ENCODE assay signal across 24 cellular contexts in the genomic region with DNA sequence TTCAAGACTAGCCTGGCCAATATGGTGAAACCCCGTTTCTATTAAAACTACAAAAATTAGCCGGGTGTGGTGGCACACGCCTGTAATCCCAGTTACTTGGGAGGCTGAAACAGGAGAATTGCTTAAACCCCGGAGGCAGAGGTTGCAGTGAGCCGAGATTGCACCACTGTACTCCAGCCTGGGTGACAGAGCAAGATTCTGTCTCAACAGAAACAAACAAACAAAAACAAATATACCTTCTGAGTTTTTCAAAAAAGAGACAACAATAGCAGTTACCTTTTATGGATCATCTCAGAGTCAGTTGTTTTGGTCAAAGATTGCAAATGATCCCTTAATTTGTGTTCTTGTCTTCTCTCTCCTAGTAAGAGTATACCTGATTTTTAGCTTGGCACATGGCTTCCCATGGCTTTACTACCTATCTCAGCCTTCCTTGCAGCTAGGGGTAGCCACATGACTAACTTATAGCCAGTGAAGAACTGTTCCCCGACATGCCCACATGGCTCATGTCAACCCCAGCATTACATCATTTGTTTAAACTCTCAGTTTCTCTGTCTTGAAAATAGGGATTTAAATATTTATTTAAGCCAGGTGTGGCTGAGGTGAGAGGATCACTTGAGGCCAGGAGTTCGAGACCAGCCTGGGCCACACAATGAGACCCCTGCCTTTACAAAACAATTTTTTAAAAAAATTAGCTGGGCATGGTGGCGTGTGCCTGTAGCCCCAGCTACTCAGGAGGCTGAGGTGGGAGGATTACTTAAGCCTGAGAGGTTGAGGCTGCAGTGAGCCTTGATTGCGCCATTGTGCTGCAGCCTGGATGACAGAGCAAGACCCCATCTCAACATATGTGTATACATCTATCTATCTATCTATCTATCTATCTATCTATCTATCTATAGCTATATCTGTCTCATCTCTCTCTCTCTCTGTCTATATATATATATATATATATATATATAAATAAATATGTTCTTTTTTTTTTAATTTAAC. TPM values are rescaled to one million over a fixed set of nuclear protein-coding genes. Genes with fewer than 3 reads are reported as not detected.
DNase-seq lines count a peak whose midpoint lies in the region; ATAC-seq, FAIRE-seq and TF ChIP-seq lines count a peak whose summit lies in the region.
"Had no signal": no experiment of that assay in that cellular context is flagged by ENCODE, and none has a peak within 500 bp of the region (broad histone marks: within the 10 kb centered on the region; RNA-seq: fewer than 3 reads in every experiment).

No MANE protein-coding gene starts in this region.

- no peak for ATAC-seq in K562
- no peak for ATAC-seq in stimulated activated memory B cell treated with anti-CD40 and anti-IgM and Interleukin-4, amounts not matched to agents 10 μg/mL and 1 μg/mL and 100 μg/mL, for 72 hours
- ATAC-seq: T-helper 17 cell had no signal

- intact Hi-C loops in K562 (cut with micrococcal nuclease) (no loop called here), vagina (cut with DNase I) (no loop called here)

- TF ChIP-seq CTCF in NB4 (IDR thresholded peaks at IDR 0.05; ENCODE audit: low read depth, low read length): no peak
- TF ChIP-seq CTCF in K562 (IDR thresholded peaks at IDR 0.05 in 2 of 3, conservative IDR thresholded peaks at IDR 0.05 in 1 of 3; ENCODE audit: insufficient read depth in 2 of 3, low read depth in 1 of 3, low read length in 3 of 3): no peak
- no peak for TF ChIP-seq CTCF in vagina (IDR thresholded peaks at IDR 0.05)

- no peak for TF ChIP-seq POLR2A in NB4 (IDR thresholded peaks at IDR 0.05; ENCODE audit: extremely low read depth, insufficient read length)
- no peak for TF ChIP-seq POLR2A in K562 (conservative IDR thresholded peaks at IDR 0.05)
- TF ChIP-seq POLR2A in GM12892 (IDR thresholded peaks at IDR 0.05; ENCODE audit: low read depth, low read length): no peak
- TF ChIP-seq POLR2A in vagina (IDR thresholded peaks at IDR 0.05): no peak

- peak overlapping the region; percentile 91 for H3K27ac Mint-ChIP-seq in stimulated activated memory B cell treated with anti-CD40 and anti-IgM and Interleukin-4, amounts not matched to agents 10 μg/mL and 1 μg/mL and 100 μg/mL, for 72 hours
- H3K27ac Mint-ChIP-seq: GM23338, IgD-negative memory B cell, T-helper 17 cell had no signal

- H3K9me3 Mint-ChIP-seq in stimulated activated memory B cell treated with anti-CD40 and anti-IgM and Interleukin-4, amounts not matched to agents 10 μg/mL and 1 μg/mL and 100 μg/mL, for 72 hours: peaks cover 3% of the 10 kb centered on the region
- H3K9me3 Mint-ChIP-seq: GM23338, IgD-negative memory B cell had no signal

- H3K79me2 ChIP-seq in K562 (ENCODE audit: control insufficient read depth, insufficient read depth, low read length): no peaks in the 10 kb centered on the region

- POLR2A ChIA-PET in K562 (lab: Yijun Ruan, JAX): interaction anchor here (1.0 to 1.1 kb wide), 2 partner anchors 13 to 26 kb away, joined by 3 read pairs; no protein-coding TSS in a partner anchor

- H3K4me3 Mint-ChIP-seq in stimulated activated memory B cell treated with anti-CD40 and anti-IgM and Interleukin-4, amounts not matched to agents 10 μg/mL and 1 μg/mL and 100 μg/mL, for 72 hours: no peak overlapping the region
- H3K4me3 Mint-ChIP-seq: CD14-positive monocyte, GM23338, T-helper 17 cell had no signal

- peaks cover 59% of the 10 kb centered on the region for H3K4me1 Mint-ChIP-seq in stimulated activated memory B cell treated with anti-CD40 and anti-IgM and Interleukin-4, amounts not matched to agents 10 μg/mL and 1 μg/mL and 100 μg/mL, for 72 hours

- TF ChIP-seq EP300 in K562 (IDR thresholded peaks at IDR 0.05; ENCODE audit: low read length): no peak

- H3K4me1 ChIP-seq in K562 (replicated peaks in 1 of 2; ENCODE audit: control insufficient read depth in 2 of 2, insufficient read depth in 2 of 2, low read length in 2 of 2): peaks cover 32 to 52% of the 10 kb centered on the region in 2 experiments
- no peaks in the 10 kb centered on the region for H3K4me1 ChIP-seq in vagina
- H3K4me1 ChIP-seq: HAP-1 had no signal

- WGBS in K562 (ENCODE audit: insufficient coverage, low coverage, missing lambda C conversion rate): 82% methylated on average over 9 of the region's 9 CpGs

- DNase-seq in DMS53 (lab: John Stamatoyannopoulos, UW) (peak; percentile 32), DMS53 treated with DMSO at 0.1 percent for 48 hours (lab: John Stamatoyannopoulos, UW; ENCODE audit: unreplicated experiment) (no peak), NB4 (ENCODE audit: low read depth) (peak; percentile 58), K562 (ENCODE audit: extremely low read depth in 1 of 4, low spot score in 3 of 4) (no peak), GM12892 (ENCODE audit: insufficient read length) (no peak), vagina (ENCODE audit: extremely low spot score in 2 of 2) (no peak), NCI-H128 (lab: John Stamatoyannopoulos, UW; ENCODE audit: unreplicated experiment) (no peak)
- DNase-seq: DMS79, MG63, NCI-H2029, NCI-H2227 treated with DMSO at 0.1 percent for 48 hours, NCI-H510A treated with DMSO at 0.1 percent for 48 hours, NCI-H82, Right ventricle myocardium superior, SW 1271, T-helper 17 cell had no signal

- no peak for FAIRE-seq in K562 (lab: Jason Lieb, UNC)
- FAIRE-seq in GM12892 (lab: Jason Lieb, UNC): no peak
- FAIRE-seq: D721Med, HTR-8/SVneo had no signal

- H4K20me1 ChIP-seq in K562 (replicated peaks; ENCODE audit: control insufficient read depth, insufficient read depth, low read length): no peaks in the 10 kb centered on the region

- no peaks in the 10 kb centered on the region for H3K9me1 ChIP-seq in K562 (ENCODE audit: control insufficient read depth, insufficient read depth, low read length)

- no peak overlapping the region for H3K4me2 ChIP-seq in K562 (ENCODE audit: insufficient read depth, low read length)
- H3K4me2 ChIP-seq: GM23338 had no signal

- no TSS peak for BruUV-seq in K562 (replicated peaks; lab: Mats Ljungman, UMichigan)

- H3K27me3 Mint-ChIP-seq in stimulated activated memory B cell treated with anti-CD40 and anti-IgM and Interleukin-4, amounts not matched to agents 10 μg/mL and 1 μg/mL and 100 μg/mL, for 72 hours: no peaks in the 10 kb centered on the region
- H3K27me3 Mint-ChIP-seq: IgD-negative memory B cell had no signal

- H3K9me3 ChIP-seq in K562 (replicated peaks; ENCODE audit: control insufficient read depth, insufficient read depth, low read depth, low read length): no peaks in the 10 kb centered on the region
- H3K9me3 ChIP-seq in vagina: no peaks in the 10 kb centered on the region
- H3K9me3 ChIP-seq: HAP-1, MG63 had no signal

- H3K36me3 Mint-ChIP-seq in stimulated activated memory B cell treated with anti-CD40 and anti-IgM and Interleukin-4, amounts not matched to agents 10 μg/mL and 1 μg/mL and 100 μg/mL, for 72 hours: no peaks in the 10 kb centered on the region

- H3K27me3 ChIP-seq in K562 (ENCODE audit: control insufficient read depth in 2 of 2, insufficient read depth in 2 of 2, low read length in 2 of 2): no peaks in the 10 kb centered on the region
- H3K27me3 ChIP-seq in vagina: no peaks in the 10 kb centered on the region
- H3K27me3 ChIP-seq: MG63 had no signal

- no peak for TF ChIP-seq RAD21 in K562 (CRISPR knock-in tag; conservative IDR thresholded peaks at IDR 0.05 in 1 of 2, IDR thresholded peaks at IDR 0.05 in 1 of 2)

- CTCF ChIA-PET in K562 (lab: Yijun Ruan, JAX; ENCODE audit: low intra/inter-chr PET ratio): no interaction called here

- H2AFZ ChIP-seq in K562 (ENCODE audit: low read depth, low read length): peak overlapping the region; percentile 68; the same call in 1 of the 2 replicates
- H2AFZ ChIP-seq: GM23338 had no signal

- H3K27ac ChIP-seq in K562 (ENCODE audit: extremely low read depth, low read depth, low read length) (peak overlapping the region; percentile 23; the same call in 1 of the 3 replicates), vagina (no peak overlapping the region)
- H3K27ac ChIP-seq: 22Rv1 had no signal

- in situ Hi-C loops in K562 (cut with MboI): no loop called here

- H3K4me3 ChIP-seq in NB4 (ENCODE audit: low read depth, low read length) (no peak overlapping the region), K562 (no peak overlapping the region), vagina (no peak overlapping the region)
- H3K4me3 ChIP-seq: GM23338, HAP-1, MG63 had no signal

- H3K9ac ChIP-seq in K562 (ENCODE audit: insufficient read depth in 1 of 2, low read depth in 2 of 2, low read length in 2 of 2): no peak overlapping the region

- H3K36me3 ChIP-seq in K562 (ENCODE audit: control insufficient read depth, insufficient read depth, low read length): no peaks in the 10 kb centered on the region
- no peaks in the 10 kb centered on the region for H3K36me3 ChIP-seq in vagina
- H3K36me3 ChIP-seq: HAP-1, MG63 had no signal

RNA-seq across cellular contexts. Expression of a gene that starts 25.0 kb away (rescaled TPM):
- total RNA-seq in K562 (2011; cell fraction: chromatin; rRNA removed; ENCODE audit: low replicate concordance): 30.2 and 34.7 TPM in 2 replicates
- 26.8 and 36.1 TPM in 2 replicates for total RNA-seq in K562 (2011; cell fraction: nucleolus; rRNA removed)
- total RNA-seq in K562 (2011; cell fraction: nucleoplasm; rRNA removed): 19.1 and 25.0 TPM in 2 replicates
- total RNA-seq in K562 (2014; rRNA removed) (5.0 and 11.7 TPM in 2 replicates), K562 (2014; rRNA removed; fragmentation: Illumina TruSeq; extraction: Trizol) (4.9 and 5.9 TPM in 2 replicates), K562 (2015; rRNA removed; fragmentation: Illumina TruSeq; extraction: Trizol) (4.9 and 9.7 TPM in 2 replicates), K562 (2021) (8.0 and 8.8 TPM in 2 replicates), vagina (8.8 TPM)
- polyA plus RNA-seq in K562 (2011; rRNA removed) (2.9 and 4.4 TPM in 2 replicates), K562 (2014; fragmentation: Illumina TruSeq; extraction: Trizol) (5.7 and 6.3 TPM in 2 replicates), K562 (2014; fragmentation: Nextera tagmentation; extraction: Ambion mirVana) (under 1 TPM; 0.56 to 0.76 TPM), K562 (2014; rRNA removed) (4.7 and 5.4 TPM in 2 replicates)
- polyA plus RNA-seq in K562 (2011; cell fraction: cytosol; rRNA removed): 2.6 TPM in 2 replicates
- polyA plus RNA-seq in K562 (2011; cell fraction: nucleus; rRNA removed): 16.6 and 24.2 TPM in 2 replicates
- 5.3 and 9.7 TPM in 2 replicates for polyA plus RNA-seq in K562 (2012)
- polyA minus RNA-seq in K562 (2011; rRNA and poly(A)+ RNA removed): 16.2 and 17.9 TPM in 2 replicates
- polyA minus RNA-seq in K562 (2011; cell fraction: cytosol; rRNA and poly(A)+ RNA removed): 1.8 and 3.2 TPM in 2 replicates
- 17.5 and 25.3 TPM in 2 replicates for polyA minus RNA-seq in K562 (2011; cell fraction: nucleus; rRNA and poly(A)+ RNA removed)
- polyA plus RNA-seq in GM12892 (2012; ENCODE audit: missing spikeins): 5.0 TPM

Comparison
In these comparisons a context has a peak if more than half of its experiments do, and no peak if none do; other contexts are left out.
1. DNase-seq: peak in DMS53 (single experiment) and NB4 (single experiment); none in DMS53 treated with DMSO at 0.1 percent for 48 hours (single experiment), K562 (0 of 4), GM12892 (single experiment), vagina (0 of 2) and NCI-H128 (single experiment).